15 cellular contexts compared by ENCODE assay signal in genomic region chr19:4316940-4317339, GRCh38. TPM values are rescaled to one million over a fixed set of nuclear protein-coding genes. Genes with fewer than 3 reads are reported as not detected.
DNase-seq lines count a peak whose midpoint lies in the region; ATAC-seq, FAIRE-seq and TF ChIP-seq lines count a peak whose summit lies in the region.
"Had no signal": no experiment of that assay in that cellular context is flagged by ENCODE, and none has a peak within 500 bp of the region (broad histone marks: within the 10 kb centered on the region; RNA-seq: fewer than 3 reads in every experiment).

No MANE protein-coding gene starts in this region.

- POLR2A ChIA-PET in K562 (lab: Yijun Ruan, JAX), result interaction anchor here (1.0 kb wide), 1 partner anchor 26 kb away, joined by 3 read pairs; no protein-coding TSS in a partner anchor

- peaks cover 4% of the 10 kb centered on the region; the same call in 1 of the 2 replicates for H3K9me3 ChIP-seq in K562 (replicated peaks; ENCODE audit: control insufficient read depth, insufficient read depth, low read depth, low read length)
- peaks cover 1% of the 10 kb centered on the region for H3K9me3 ChIP-seq in thymus (ENCODE audit: control insufficient read depth)

- no TSS peak for BruUV-seq in K562 (replicated peaks; lab: Mats Ljungman, UMichigan)

- FAIRE-seq in K562 (lab: Jason Lieb, UNC), result no peak

- H3K79me2 ChIP-seq in K562 (ENCODE audit: control insufficient read depth, insufficient read depth, low read length), result no peaks in the 10 kb centered on the region

- H3K27ac ChIP-seq in K562 (ENCODE audit: extremely low read depth, low read depth, low read length) (no peak overlapping the region), thymus (ENCODE audit: low read depth) (peak overlapping the region; percentile 42)
- H3K27ac ChIP-seq: BLaER1, GM23248 had no signal

- no peak for TF ChIP-seq CTCF in K562 (IDR thresholded peaks at IDR 0.05 in 2 of 3, conservative IDR thresholded peaks at IDR 0.05 in 1 of 3; ENCODE audit: insufficient read depth in 2 of 3, low read depth in 1 of 3, low read length in 3 of 3)

- TF ChIP-seq POLR2A in K562 (conservative IDR thresholded peaks at IDR 0.05), result no peak

- H4K20me1 ChIP-seq in K562 (replicated peaks; ENCODE audit: control insufficient read depth, insufficient read depth, low read length), result no peaks in the 10 kb centered on the region
- H4K20me1 ChIP-seq: BLaER1 had no signal

- TF ChIP-seq EP300 in K562 (IDR thresholded peaks at IDR 0.05; ENCODE audit: low read length), result no peak

- CTCF ChIA-PET in K562 (lab: Yijun Ruan, JAX; ENCODE audit: low intra/inter-chr PET ratio), result no interaction called here

- peaks cover 0 to 10% of the 10 kb centered on the region in 2 experiments; a peak in 3 of 5 replicates for H3K4me1 ChIP-seq in K562 (replicated peaks in 1 of 2; ENCODE audit: control insufficient read depth in 2 of 2, insufficient read depth in 2 of 2, low read length in 2 of 2)
- no peaks in the 10 kb centered on the region for H3K4me1 ChIP-seq in thymus (ENCODE audit: control insufficient read depth, insufficient read depth, low read length)
- H3K4me1 ChIP-seq: BLaER1, Caco-2 had no signal

- no peak overlapping the region for H3K4me3 ChIP-seq in H7 (ENCODE audit: insufficient read depth, low read depth, low read length)
- H3K4me3 ChIP-seq in K562, result no peak overlapping the region
- no peak overlapping the region for H3K4me3 ChIP-seq in thymus (ENCODE audit: low read length)
- H3K4me3 ChIP-seq: BLaER1, GM23248 had no signal

- H3K36me3 ChIP-seq in H7 (replicated peaks; ENCODE audit: control insufficient read depth, insufficient read depth, low read length) (peaks cover 4% of the 10 kb centered on the region), K562 (ENCODE audit: control insufficient read depth, insufficient read depth, low read length) (no peaks in the 10 kb centered on the region), thymus (ENCODE audit: control insufficient read depth, insufficient read depth) (peaks cover 2% of the 10 kb centered on the region)

- peak overlapping the region in 1 of 2 experiments; percentile 18; a peak in 1 of 4 replicates for H3K9ac ChIP-seq in K562 (ENCODE audit: insufficient read depth in 1 of 2, low read depth in 2 of 2, low read length in 2 of 2)
- H3K9ac ChIP-seq: BLaER1, GM23248 had no signal

- in situ Hi-C loops in K562 (cut with MboI), result no loop called here

- no peak overlapping the region for H3K4me2 ChIP-seq in K562 (ENCODE audit: insufficient read depth, low read length)
- H3K4me2 ChIP-seq: BLaER1 had no signal

- intact Hi-C loops in K562 (cut with micrococcal nuclease), result no loop called here

- no peak for ATAC-seq in K562

- no peaks in the 10 kb centered on the region for H3K27me3 ChIP-seq in H7 (ENCODE audit: control insufficient read depth, insufficient read depth, low read length)
- no peaks in the 10 kb centered on the region for H3K27me3 ChIP-seq in K562 (ENCODE audit: control insufficient read depth in 2 of 2, insufficient read depth in 2 of 2, low read length in 2 of 2)
- no peaks in the 10 kb centered on the region for H3K27me3 ChIP-seq in thymus (ENCODE audit: control insufficient read depth, insufficient read depth)
- H3K27me3 ChIP-seq: BLaER1 had no signal

- 46% methylated on average over 10 of the region's 10 CpGs for WGBS in K562 (ENCODE audit: insufficient coverage, low coverage, missing lambda C conversion rate)
- 96% methylated on average over 10 of the region's 10 CpGs for whole genome bisulfite sequencing in thymus

- DNase-seq in H7, result peak; percentile 12
- no peak for DNase-seq in K562 (ENCODE audit: extremely low read depth in 1 of 4, low spot score in 3 of 4)
- peak; percentile 28 for DNase-seq in iris pigment epithelial cell (ENCODE audit: low read depth)
- DNase-seq in NCI-H146 treated with DMSO at 0.1 percent for 48 hours (lab: John Stamatoyannopoulos, UW; ENCODE audit: unreplicated experiment), result no peak
- no peak for DNase-seq in NCI-H748 (lab: John Stamatoyannopoulos, UW; ENCODE audit: unreplicated experiment)
- no peak for DNase-seq in cerebellum (ENCODE audit: low spot score)
- DNase-seq: AML-193; Caco-2; CD8-positive, alpha-beta memory T cell; DMS53; GM23248; H9 had no signal

- H2AFZ ChIP-seq in K562 (ENCODE audit: low read depth, low read length), result 0 out of 2 replicates have a peak overlapping the region, but pooled peaks have one; percentile 21
- H2AFZ ChIP-seq: GM23248 had no signal

- TF ChIP-seq RAD21 in K562 (CRISPR knock-in tag; conservative IDR thresholded peaks at IDR 0.05 in 1 of 2, IDR thresholded peaks at IDR 0.05 in 1 of 2), result no peak

- no peaks in the 10 kb centered on the region for H3K9me1 ChIP-seq in K562 (ENCODE audit: control insufficient read depth, insufficient read depth, low read length)

RNA-seq across cellular contexts. Expression of gene FSD1, which starts 12.5 kb away (rescaled TPM):
- 29.8 and 34.1 TPM in 2 replicates for total RNA-seq in H7 (2014; rRNA removed; shearing (Covaris generic))
- 1.8 and 3.1 TPM in 2 replicates for total RNA-seq in K562 (2011; cell fraction: chromatin; rRNA removed; ENCODE audit: low replicate concordance)
- total RNA-seq in K562 (2011; cell fraction: nucleolus; rRNA removed), result 1.7 and 2.8 TPM in 2 replicates
- total RNA-seq in K562 (2011; cell fraction: nucleoplasm; rRNA removed), result 0.92 and 1.4 TPM in 2 replicates
- total RNA-seq in K562 (2014; rRNA removed) (0.65 and 0.77 TPM in 2 replicates), K562 (2014; rRNA removed; fragmentation: Illumina TruSeq; extraction: Trizol) (0.73 and 0.80 TPM in 2 replicates), K562 (2015; rRNA removed; fragmentation: Illumina TruSeq; extraction: Trizol) (0.49 and 0.69 TPM in 2 replicates), K562 (2021) (1.4 and 1.5 TPM in 2 replicates), cerebellum (23.8 TPM)
- polyA plus RNA-seq in K562 (2011; rRNA removed) (0.87 and 1.2 TPM in 2 replicates), K562 (2014; fragmentation: Illumina TruSeq; extraction: Trizol) (0.29 and 1.9 TPM in 2 replicates), K562 (2014; fragmentation: Nextera tagmentation; extraction: Ambion mirVana) (under 1 TPM in 1 of 2 experiments, not detected in 1; 0.11 TPM), K562 (2014; rRNA removed) (0.78 and 1.1 TPM in 2 replicates), thymus (19.2 TPM)
- polyA plus RNA-seq in K562 (2011; cell fraction: cytosol; rRNA removed), result 0.44 and 3.4 TPM in 2 replicates
- polyA plus RNA-seq in K562 (2011; cell fraction: nucleus; rRNA removed), result 2.1 and 3.7 TPM in 2 replicates
- 0.44 and 1.0 TPM in 2 replicates for polyA plus RNA-seq in K562 (2012)
- polyA minus RNA-seq in K562 (2011; rRNA and poly(A)+ RNA removed), result 0.33 and 0.49 TPM in 2 replicates
- not detected in 2 replicates for polyA minus RNA-seq in K562 (2011; cell fraction: cytosol; rRNA and poly(A)+ RNA removed)
- polyA minus RNA-seq in K562 (2011; cell fraction: nucleus; rRNA and poly(A)+ RNA removed), result 0.22 and 0.81 TPM in 2 replicates

RNA-seq across cellular contexts. Expression of gene TMIGD2, which starts 14.8 kb away (rescaled TPM):
- 0.45 and 0.78 TPM in 2 replicates for total RNA-seq in H7 (2014; rRNA removed; shearing (Covaris generic))
- total RNA-seq in K562 (2011; cell fraction: chromatin; rRNA removed; ENCODE audit: low replicate concordance), result not detected in 2 replicates
- total RNA-seq in K562 (2011; cell fraction: nucleolus; rRNA removed), result not detected in 2 replicates
- not detected in 2 replicates for total RNA-seq in K562 (2011; cell fraction: nucleoplasm; rRNA removed)
- total RNA-seq in K562 (2014; rRNA removed) (not detected in 2 replicates), K562 (2014; rRNA removed; fragmentation: Illumina TruSeq; extraction: Trizol) (not detected in 2 replicates), K562 (2015; rRNA removed; fragmentation: Illumina TruSeq; extraction: Trizol) (not detected in 2 replicates), K562 (2021) (not detected in 2 replicates), cerebellum (0.27 TPM)
- polyA plus RNA-seq in K562 (2011; rRNA removed) (not detected in 2 replicates), K562 (2014; fragmentation: Illumina TruSeq; extraction: Trizol) (not detected in 2 replicates), K562 (2014; fragmentation: Nextera tagmentation; extraction: Ambion mirVana) (not detected), K562 (2014; rRNA removed) (not detected in 2 replicates), thymus (64.8 TPM)
- polyA plus RNA-seq in K562 (2011; cell fraction: cytosol; rRNA removed), result 0.06 TPM in 1 of 2 replicates, not detected in the other
- not detected in 2 replicates for polyA plus RNA-seq in K562 (2011; cell fraction: nucleus; rRNA removed)
- 0.10 and 0.18 TPM in 2 replicates for polyA plus RNA-seq in K562 (2012)
- polyA minus RNA-seq in K562 (2011; rRNA and poly(A)+ RNA removed), result not detected in 2 replicates
- not detected in 2 replicates for polyA minus RNA-seq in K562 (2011; cell fraction: cytosol; rRNA and poly(A)+ RNA removed)
- not detected in 2 replicates for polyA minus RNA-seq in K562 (2011; cell fraction: nucleus; rRNA and poly(A)+ RNA removed)
- total RNA-seq: A673, Caco-2, GM23248 had no signal
- polyA plus RNA-seq: GM23248 had no signal

RNA-seq across cellular contexts. Expression of gene STAP2, which starts 21.7 kb away (rescaled TPM):
- total RNA-seq in H7 (2014; rRNA removed; shearing (Covaris generic)), result 14.2 and 18.0 TPM in 2 replicates
- 2.7 and 6.6 TPM in 2 replicates for total RNA-seq in K562 (2011; cell fraction: chromatin; rRNA removed; ENCODE audit: low replicate concordance)
- total RNA-seq in K562 (2011; cell fraction: nucleolus; rRNA removed), result 8.7 and 10.8 TPM in 2 replicates
- total RNA-seq in K562 (2011; cell fraction: nucleoplasm; rRNA removed), result 4.0 and 6.0 TPM in 2 replicates
- total RNA-seq in K562 (2014; rRNA removed), result 4.3 and 7.8 TPM in 2 replicates
- total RNA-seq in K562 (2014; rRNA removed; fragmentation: Illumina TruSeq; extraction: Trizol), result 2.3 and 3.9 TPM in 2 replicates
- total RNA-seq in K562 (2015; rRNA removed; fragmentation: Illumina TruSeq; extraction: Trizol), result 3.5 and 4.5 TPM in 2 replicates
- total RNA-seq in K562 (2021), result 5.7 and 8.2 TPM in 2 replicates
- 4.3 and 4.7 TPM in 2 replicates for polyA plus RNA-seq in K562 (2011; rRNA removed)
- polyA plus RNA-seq in K562 (2011; cell fraction: cytosol; rRNA removed), result 5.4 and 13.5 TPM in 2 replicates
- polyA plus RNA-seq in K562 (2011; cell fraction: nucleus; rRNA removed), result 5.6 and 10.5 TPM in 2 replicates
- 1.4 and 4.8 TPM in 2 replicates for polyA plus RNA-seq in K562 (2012)
- 5.3 and 5.4 TPM in 2 replicates for polyA plus RNA-seq in K562 (2014; fragmentation: Illumina TruSeq; extraction: Trizol)
- polyA plus RNA-seq in K562 (2014; fragmentation: Nextera tagmentation; extraction: Ambion mirVana), result 1 to 10 TPM; 1.2 to 3.6 TPM
- polyA plus RNA-seq in K562 (2014; rRNA removed), result 5.8 and 9.8 TPM in 2 replicates
- polyA minus RNA-seq in K562 (2011; rRNA and poly(A)+ RNA removed), result 1.2 and 3.1 TPM in 2 replicates
- polyA minus RNA-seq in K562 (2011; cell fraction: cytosol; rRNA and poly(A)+ RNA removed), result 2.0 and 2.6 TPM in 2 replicates
- polyA minus RNA-seq in K562 (2011; cell fraction: nucleus; rRNA and poly(A)+ RNA removed), result 1.1 and 3.2 TPM in 2 replicates
- 21.3 TPM for polyA plus RNA-seq in thymus
- total RNA-seq in cerebellum, result 1.5 TPM

RNA-seq across cellular contexts. Expression of gene MPND, which starts 26.4 kb away (rescaled TPM):
- 11.4 and 17.4 TPM in 2 replicates for total RNA-seq in H7 (2014; rRNA removed; shearing (Covaris generic))
- 6.5 and 16.7 TPM in 2 replicates for total RNA-seq in K562 (2011; cell fraction: chromatin; rRNA removed; ENCODE audit: low replicate concordance)
- 12.6 and 12.8 TPM in 2 replicates for total RNA-seq in K562 (2011; cell fraction: nucleolus; rRNA removed)
- 6.2 and 6.5 TPM in 2 replicates for total RNA-seq in K562 (2011; cell fraction: nucleoplasm; rRNA removed)
- total RNA-seq in K562 (2014; rRNA removed), result 3.6 and 5.7 TPM in 2 replicates
- total RNA-seq in K562 (2014; rRNA removed; fragmentation: Illumina TruSeq; extraction: Trizol), result 1.5 and 1.9 TPM in 2 replicates
- 7.8 and 8.0 TPM in 2 replicates for total RNA-seq in K562 (2015; rRNA removed; fragmentation: Illumina TruSeq; extraction: Trizol)
- total RNA-seq in K562 (2021), result 14.0 and 16.2 TPM in 2 replicates
- 3.9 and 4.3 TPM in 2 replicates for polyA plus RNA-seq in K562 (2011; rRNA removed)
- 4.7 and 8.9 TPM in 2 replicates for polyA plus RNA-seq in K562 (2011; cell fraction: cytosol; rRNA removed)
- 4.8 and 7.2 TPM in 2 replicates for polyA plus RNA-seq in K562 (2011; cell fraction: nucleus; rRNA removed)
- polyA plus RNA-seq in K562 (2012), result 13.5 and 16.5 TPM in 2 replicates
- polyA plus RNA-seq in K562 (2014; fragmentation: Illumina TruSeq; extraction: Trizol), result 5.5 and 7.6 TPM in 2 replicates
- 1 to 10 TPM in 1 of 2 experiments, under 1 TPM in 1; 0.25 to 1.3 TPM for polyA plus RNA-seq in K562 (2014; fragmentation: Nextera tagmentation; extraction: Ambion mirVana)
- polyA plus RNA-seq in K562 (2014; rRNA removed), result 5.7 and 9.4 TPM in 2 replicates
- polyA minus RNA-seq in K562 (2011; rRNA and poly(A)+ RNA removed), result 1.3 and 1.9 TPM in 2 replicates
- 8.7 and 9.4 TPM in 2 replicates for polyA minus RNA-seq in K562 (2011; cell fraction: cytosol; rRNA and poly(A)+ RNA removed)
- polyA minus RNA-seq in K562 (2011; cell fraction: nucleus; rRNA and poly(A)+ RNA removed), result 3.2 and 4.0 TPM in 2 replicates
- 16.9 TPM for polyA plus RNA-seq in thymus
- total RNA-seq in cerebellum, result 11.3 TPM

RNA-seq across cellular contexts. Expression of gene SHD, which starts 37.9 kb away (rescaled TPM):
- total RNA-seq in H7 (2014; rRNA removed; shearing (Covaris generic)), result 1.3 and 1.5 TPM in 2 replicates
- total RNA-seq in K562 (2011; cell fraction: chromatin; rRNA removed; ENCODE audit: low replicate concordance), result 0.42 TPM in 1 of 2 replicates, not detected in the other
- total RNA-seq in K562 (2011; cell fraction: nucleolus; rRNA removed), result not detected in 2 replicates
- total RNA-seq in K562 (2011; cell fraction: nucleoplasm; rRNA removed), result not detected in 2 replicates
- total RNA-seq in K562 (2014; rRNA removed) (0.33 TPM in 1 of 2 replicates, not detected in the other), K562 (2014; rRNA removed; fragmentation: Illumina TruSeq; extraction: Trizol) (not detected in 2 replicates), K562 (2015; rRNA removed; fragmentation: Illumina TruSeq; extraction: Trizol) (0.15 TPM in 1 of 2 replicates, not detected in the other), K562 (2021) (0.38 and 0.62 TPM in 2 replicates), cerebellum (10.1 TPM)
- polyA plus RNA-seq in K562 (2011; rRNA removed) (0.22 TPM in 1 of 2 replicates, not detected in the other), K562 (2014; fragmentation: Illumina TruSeq; extraction: Trizol) (0.42 TPM in 1 of 2 replicates, not detected in the other), K562 (2014; fragmentation: Nextera tagmentation; extraction: Ambion mirVana) (under 1 TPM; 0.13 to 0.18 TPM), K562 (2014; rRNA removed) (0.05 and 0.13 TPM in 2 replicates), thymus (0.57 TPM)
- polyA plus RNA-seq in K562 (2011; cell fraction: cytosol; rRNA removed), result 0.21 and 0.49 TPM in 2 replicates
- 0.36 and 0.90 TPM in 2 replicates for polyA plus RNA-seq in K562 (2011; cell fraction: nucleus; rRNA removed)
- 0.78 and 1.4 TPM in 2 replicates for polyA plus RNA-seq in K562 (2012)
- polyA minus RNA-seq in K562 (2011; rRNA and poly(A)+ RNA removed), result not detected in 2 replicates
- polyA minus RNA-seq in K562 (2011; cell fraction: cytosol; rRNA and poly(A)+ RNA removed), result not detected in 2 replicates
- polyA minus RNA-seq in K562 (2011; cell fraction: nucleus; rRNA and poly(A)+ RNA removed), result not detected in 2 replicates
- total RNA-seq: A673; CD8-positive, alpha-beta memory T cell; GM23248 had no signal
- polyA plus RNA-seq: CD8-positive, alpha-beta memory T cell; GM23248 had no signal

Comparison
In these comparisons a context has a peak if more than half of its experiments do, and no peak if none do; other contexts are left out.
1. DNase-seq: peak in H7 (single experiment) and iris pigment epithelial cell (single experiment); none in K562 (0 of 4), NCI-H146 treated with DMSO at 0.1 percent for 48 hours (single experiment), NCI-H748 (single experiment) and cerebellum (single experiment).